In genomic region chr15:39468341-39468740, GRCh38 we compare ENCODE assay signal across 20 cellular contexts.
A peak's percentile ranks its signal among the peaks of the same experiment; 100 is the strongest.
DNase-seq lines count a peak whose midpoint lies in the region; ATAC-seq and TF ChIP-seq lines count a peak whose summit lies in the region.
"Had no signal": no experiment of that assay in that cellular context is flagged by ENCODE, and none has a peak within 500 bp of the region (broad histone marks: within the 10 kb centered on the region; RNA-seq: fewer than 3 reads in every experiment).

No MANE protein-coding gene starts in this region.

- H3K27ac ChIP-seq in colonic mucosa (peak overlapping the region; percentile 42), mammary epithelial cell (ENCODE audit: insufficient read depth, low read depth, low read length) (no peak overlapping the region)
- H3K27ac ChIP-seq: A549, vagina had no signal

- H3K27ac Mint-ChIP-seq in CD14-positive monocyte (peak overlapping the region; percentile 95 to 99 (median 98)), mesothelial cell of epicardium (peak overlapping the region; percentile 57)
- H3K27ac Mint-ChIP-seq: activated naive CD4-positive, alpha-beta T cell treated with anti-CD3 and anti-CD28 coated beads, Interleukin-2, amount 10 ng/mL, durations not matched to agents 7 days and 5 days; brain; CD8-positive, alpha-beta memory T cell; memory B cell; stimulated activated naive CD8-positive, alpha-beta T cell treated with anti-CD3 and anti-CD28 coated beads, Interleukin-15, Interleukin-2, amounts not matched to agents 100 ng/mL and 50 ng/mL, for 24 hours had no signal

- intact Hi-C loops in CD14-positive monocyte (cut with micrococcal nuclease): loop anchor here (5.0 to 10.0 kb wide), 4 partner anchors 41 to 106 kb away; no protein-coding TSS in a partner anchor
- intact Hi-C loops in colonic mucosa (cut with DNase I): no loop called here
- intact Hi-C loops in mammary epithelial cell (cut with micrococcal nuclease): no loop called here

- peaks cover 3 to 5% of the 10 kb centered on the region in 2 donors for H3K36me3 Mint-ChIP-seq in CD14-positive monocyte
- no peaks in the 10 kb centered on the region for H3K36me3 Mint-ChIP-seq in mesothelial cell of epicardium
- H3K36me3 Mint-ChIP-seq: activated naive CD4-positive, alpha-beta T cell treated with anti-CD3 and anti-CD28 coated beads, Interleukin-2, amount 10 ng/mL, durations not matched to agents 7 days and 5 days; brain; memory B cell had no signal

- no peaks in the 10 kb centered on the region for H3K9me3 ChIP-seq in colonic mucosa
- H3K9me3 ChIP-seq in mammary epithelial cell (replicated peaks; ENCODE audit: insufficient read depth, low read length): no peaks in the 10 kb centered on the region
- H3K9me3 ChIP-seq: A549, vagina had no signal

- BruUV-seq in mammary epithelial cell (replicated peaks; lab: Mats Ljungman, UMichigan): no TSS peak

- dilution Hi-C loops in mammary epithelial cell (cut with HindIII; ENCODE audit: low sequenced_read_pairs): no loop called here

- H3K4me2 ChIP-seq in mammary epithelial cell (ENCODE audit: insufficient read depth, low read depth, low read length): no peak overlapping the region
- H3K4me2 ChIP-seq: A549 had no signal

- CTCF ChIA-PET in mammary epithelial cell (lab: Charles Lee; ENCODE audit: low non-redundant PET): no interaction called here

- H3K4me1 ChIP-seq in colonic mucosa (no peaks in the 10 kb centered on the region), mammary epithelial cell (ENCODE audit: insufficient read depth, low read length) (no peaks in the 10 kb centered on the region)
- H3K4me1 ChIP-seq: A549 had no signal

- in situ Hi-C loops in mammary epithelial cell (cut with MboI; ENCODE audit: low sequenced_read_pairs in 2 of 2): no loop called here

- no peaks in the 10 kb centered on the region for H3K36me3 ChIP-seq in colonic mucosa
- H3K36me3 ChIP-seq in mammary epithelial cell (ENCODE audit: insufficient read depth, low read length): no peaks in the 10 kb centered on the region
- H3K36me3 ChIP-seq: vagina had no signal

- peak; percentile 81 for DNase-seq in CD14-positive monocyte (ENCODE audit: low spot score)
- DNase-seq in NOMO-1 treated with dmso at 0.1 percent for 144 hours (lab: John Stamatoyannopoulos, UW; ENCODE audit: unreplicated experiment): peak; percentile 90
- DNase-seq in colonic mucosa: no peak
- no peak for DNase-seq in mesothelial cell of epicardium (ENCODE audit: low spot score in 2 of 2, unreplicated experiment in 2 of 2)
- DNase-seq in midbrain (lab: John Stamatoyannopoulos, UW): no peak
- DNase-seq in mammary epithelial cell: no peak
- DNase-seq: activated naive CD4-positive, alpha-beta T cell treated with anti-CD3 and anti-CD28 coated beads, Interleukin-2, amount 10 ng/mL, durations not matched to agents 7 days and 5 days; CD8-positive, alpha-beta memory T cell; cortex of kidney; DND-41; NCI-H1930; NCI-H446 treated with DMSO at 0.1 percent for 48 hours; SHP77 had no signal

- H4K20me1 ChIP-seq in mammary epithelial cell (ENCODE audit: insufficient read depth, low read length): no peaks in the 10 kb centered on the region

- ATAC-seq in GM21717 (IDR thresholded peaks at IDR 0.05; ENCODE audit: unreplicated experiment): no peak
- ATAC-seq in HG03520 (IDR thresholded peaks at IDR 0.05; ENCODE audit: unreplicated experiment): no peak
- ATAC-seq: A549 had no signal

- H3K27me3 ChIP-seq in colonic mucosa: no peaks in the 10 kb centered on the region
- no peaks in the 10 kb centered on the region for H3K27me3 ChIP-seq in mammary epithelial cell (ENCODE audit: insufficient read depth, low read length)
- H3K27me3 ChIP-seq: vagina had no signal

- 95% methylated on average over 5 of the region's 5 CpGs for WGBS in mammary epithelial cell (ENCODE audit: low coverage, missing lambda C conversion rate)

- H3K4me1 Mint-ChIP-seq in CD14-positive monocyte (peaks cover 37% of the 10 kb centered on the region), mesothelial cell of epicardium (peaks cover 24% of the 10 kb centered on the region)
- H3K4me1 Mint-ChIP-seq: activated naive CD4-positive, alpha-beta T cell treated with anti-CD3 and anti-CD28 coated beads, Interleukin-2, amount 10 ng/mL, durations not matched to agents 7 days and 5 days; CD8-positive, alpha-beta memory T cell; memory B cell had no signal

- H3K4me3 Mint-ChIP-seq in CD14-positive monocyte: peak overlapping the region in 1 of 2 donors; percentile 84
- H3K4me3 Mint-ChIP-seq in mesothelial cell of epicardium: no peak overlapping the region
- H3K4me3 Mint-ChIP-seq: activated naive CD4-positive, alpha-beta T cell treated with anti-CD3 and anti-CD28 coated beads, Interleukin-2, amount 10 ng/mL, durations not matched to agents 7 days and 5 days; brain; CD8-positive, alpha-beta memory T cell; memory B cell; stimulated activated naive CD8-positive, alpha-beta T cell treated with anti-CD3 and anti-CD28 coated beads, Interleukin-15, Interleukin-2, amounts not matched to agents 100 ng/mL and 50 ng/mL, for 24 hours had no signal

- H3K4me3 ChIP-seq in colonic mucosa (no peak overlapping the region), mammary epithelial cell (replicated peaks in 1 of 3; ENCODE audit: insufficient read depth in 1 of 3, low read depth in 2 of 3, low read length in 3 of 3) (no peak overlapping the region)
- H3K4me3 ChIP-seq: A549, vagina had no signal

- H3K9ac ChIP-seq in colonic mucosa (ENCODE audit: low read depth in 2 of 2, low read length in 2 of 2): no peak overlapping the region
- H3K9ac ChIP-seq in mammary epithelial cell (ENCODE audit: insufficient read depth, low read length): no peak overlapping the region

- H3K27me3 Mint-ChIP-seq in CD14-positive monocyte (ENCODE audit: low read depth in 3 of 3): no peaks in the 10 kb centered on the region
- H3K27me3 Mint-ChIP-seq in mesothelial cell of epicardium (ENCODE audit: low read depth): no peaks in the 10 kb centered on the region
- H3K27me3 Mint-ChIP-seq: brain had no signal

- TF ChIP-seq CTCF in CD14-positive monocyte (IDR thresholded peaks at IDR 0.05) (no peak), colonic mucosa (IDR thresholded peaks at IDR 0.05) (no peak), mesothelial cell of epicardium (IDR thresholded peaks at IDR 0.05; ENCODE audit: unreplicated experiment) (no peak), mammary epithelial cell (conservative IDR thresholded peaks at IDR 0.05 in 1 of 2, IDR thresholded peaks at IDR 0.05 in 1 of 2; ENCODE audit: extremely low read depth in 1 of 2, insufficient read depth in 1 of 2, low read depth in 1 of 2, low read length in 2 of 2) (no peak)

- H3K79me2 ChIP-seq in mammary epithelial cell (ENCODE audit: insufficient read depth, low read length): no peaks in the 10 kb centered on the region

- H2AFZ ChIP-seq in mammary epithelial cell (ENCODE audit: low read depth, low read length): no peak overlapping the region

- H3K9me3 Mint-ChIP-seq in CD14-positive monocyte (peaks cover 0 to 9% (median 2%) of the 10 kb centered on the region in 7 donors), mesothelial cell of epicardium (peaks cover 15% of the 10 kb centered on the region)
- H3K9me3 Mint-ChIP-seq: activated naive CD4-positive, alpha-beta T cell treated with anti-CD3 and anti-CD28 coated beads, Interleukin-2, amount 10 ng/mL, durations not matched to agents 7 days and 5 days; CD8-positive, alpha-beta memory T cell; stimulated activated naive CD8-positive, alpha-beta T cell treated with anti-CD3 and anti-CD28 coated beads, Interleukin-15, Interleukin-2, amounts not matched to agents 100 ng/mL and 50 ng/mL, for 24 hours had no signal

Comparison
In these comparisons a context has a peak if more than half of its experiments do, and no peak if none do; other contexts are left out.
1. DNase-seq: peak in CD14-positive monocyte (single experiment) and NOMO-1 treated with dmso at 0.1 percent for 144 hours (single experiment); none in colonic mucosa (single experiment), mesothelial cell of epicardium (0 of 2), midbrain (single experiment) and mammary epithelial cell (single experiment).
2. intact Hi-C loops: an anchor here in CD14-positive monocyte (5.0 to 10.0 kb wide); none called in colonic mucosa and mammary epithelial cell.